ENCODE assay signal across 25 cellular contexts in the genomic region with DNA sequence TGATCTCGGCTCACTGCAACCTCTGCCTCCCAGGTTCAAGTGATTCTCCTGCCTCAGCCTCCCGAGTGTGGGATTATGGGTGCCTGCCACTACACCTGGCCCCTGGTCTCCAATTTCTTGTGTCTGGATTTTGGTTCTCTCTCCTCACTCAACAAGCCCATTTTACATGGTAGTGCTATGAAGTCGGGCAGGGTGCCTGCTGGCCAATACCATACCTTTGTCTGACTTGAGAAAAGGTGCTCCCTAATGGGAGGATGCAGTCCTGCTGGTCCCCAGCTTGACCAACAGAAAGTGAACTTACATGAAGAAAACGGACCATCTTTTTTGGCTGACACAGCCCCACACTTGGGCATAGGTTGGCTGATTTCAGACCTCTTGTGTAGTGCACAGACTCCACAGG. TPM values are rescaled to one million over a fixed set of nuclear protein-coding genes. Genes with fewer than 3 reads are reported as not detected.
"Had no signal": no experiment of that assay in that cellular context is flagged by ENCODE, and none has a peak within 500 bp of the region (broad histone marks: within the 10 kb centered on the region; RNA-seq: fewer than 3 reads in every experiment).

No MANE protein-coding gene starts in this region.

- H3K9me3 Mint-ChIP-seq: activated CD4-positive, alpha-beta T cell treated with anti-CD3 and anti-CD28 coated beads, Interleukin-2, amount 10 ng/mL, durations not matched to agents 7 days and 5 days; activated naive CD4-positive, alpha-beta T cell treated with anti-CD3 and anti-CD28 coated beads, Interleukin-2, amount 50 U/mL, for 24 hours; T-cell had no signal

- H3K36me3 ChIP-seq: breast epithelium had no signal

- H3K27me3 ChIP-seq: breast epithelium had no signal

- H3K9me3 ChIP-seq: breast epithelium had no signal

- DNase-seq: activated CD4-positive, alpha-beta memory T cell treated with anti-CD3 and anti-CD28 coated beads, Interleukin-2, amount 10 ng/mL, durations not matched to agents 7 days and 5 days; activated CD4-positive, alpha-beta T cell treated with anti-CD3 and anti-CD28 coated beads, Interleukin-2, amount 10 ng/mL, durations not matched to agents 7 days and 5 days; activated CD4-positive, CD25-positive, alpha-beta regulatory T cell; activated CD8-positive, alpha-beta memory T cell treated with anti-CD3 and anti-CD28 coated beads, Interleukin-2, amount 50 U/mL, for 48 hours; activated effector memory CD4-positive, alpha-beta T cell treated with Interleukin-2 at 50 U/mL for 16 hours; activated naive CD4-positive, alpha-beta T cell; activated T-cell treated with anti-CD3 and anti-CD28 coated beads, Interleukin-2, amount 50 U/mL, for 1 hour; caudate nucleus; MM.1S; NCI-H1105; NCI-H1436; NCI-H1694 treated with DMSO at 0.1 percent for 48 hours; NCI-H2029 treated with DMSO at 0.1 percent for 48 hours; NCI-H510A treated with DMSO at 0.1 percent for 48 hours; NCI-H69; NK-92 treated with Interleukin-12 subunit alpha and Interleukin-12 subunit beta, amount 100 ng/mL, for 24 hours; OCI-M1; RPMI8226; T-cell had no signal

- H3K27ac ChIP-seq: SK-N-MC, VCaP had no signal

- H3K4me3 ChIP-seq: breast epithelium, SK-N-MC had no signal

- H3K4me3 Mint-ChIP-seq: activated CD4-positive, alpha-beta memory T cell treated with anti-CD3 and anti-CD28 coated beads, Interleukin-2, amount 10 ng/mL, durations not matched to agents 7 days and 5 days; activated CD4-positive, alpha-beta T cell treated with anti-CD3 and anti-CD28 coated beads, Interleukin-2, amount 10 ng/mL, durations not matched to agents 7 days and 5 days had no signal

- ATAC-seq: Panc1, Right ventricle myocardium inferior, T-cell had no signal

- H3K36me3 Mint-ChIP-seq: activated naive CD4-positive, alpha-beta T cell treated with anti-CD3 and anti-CD28 coated beads, Interleukin-2, amount 50 U/mL, for 24 hours; T-cell had no signal

- H3K27ac Mint-ChIP-seq: activated CD4-positive, alpha-beta memory T cell treated with anti-CD3 and anti-CD28 coated beads, Interleukin-2, amount 10 ng/mL, durations not matched to agents 7 days and 5 days; activated CD4-positive, alpha-beta T cell treated with anti-CD3 and anti-CD28 coated beads, Interleukin-2, amount 10 ng/mL, durations not matched to agents 7 days and 5 days; activated naive CD4-positive, alpha-beta T cell treated with anti-CD3 and anti-CD28 coated beads, Interleukin-2, amount 50 U/mL, for 24 hours had no signal

RNA-seq across cellular contexts. Expression of a gene that starts 21.6 kb away (rescaled TPM):
- total RNA-seq: activated CD4-positive, alpha-beta T cell treated with anti-CD3 and anti-CD28 coated beads, Interleukin-2, amount 10 ng/mL, durations not matched to agents 7 days and 5 days had no signal
